Comparison of ENCODE assay signal across 8 cellular contexts in the genomic region with DNA sequence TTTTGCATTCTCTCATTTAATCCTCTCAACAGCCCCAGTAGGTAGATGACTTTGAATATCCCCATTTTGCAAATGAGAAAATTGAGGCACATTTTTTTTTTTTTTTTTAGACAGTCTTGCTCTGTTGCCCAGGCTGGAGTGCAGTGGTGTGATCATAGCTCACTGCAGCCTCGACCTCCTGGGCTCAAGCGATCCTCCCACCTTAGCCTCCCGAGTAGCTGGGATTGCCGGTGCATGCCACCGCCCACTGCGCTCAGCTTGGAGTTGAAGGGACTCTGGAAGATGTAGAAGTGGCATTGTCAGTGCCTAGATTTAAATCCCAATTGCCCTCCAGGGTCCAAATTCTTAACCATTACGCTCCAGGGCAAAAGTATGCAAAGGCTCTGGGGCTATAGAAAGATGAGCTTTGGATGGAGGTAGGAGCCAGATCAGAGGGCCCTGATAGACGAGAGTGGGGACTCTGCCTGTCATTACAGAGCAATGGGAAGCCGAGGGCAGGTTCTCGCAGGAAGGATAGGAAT. TPM values are rescaled to one million over a fixed set of nuclear protein-coding genes. Genes with fewer than 3 reads are reported as not detected.
DNase-seq lines count a peak whose midpoint lies in the region; ATAC-seq lines count a peak whose summit lies in the region.

No MANE protein-coding gene starts in this region.

- peak overlapping the region; percentile 76 for H3K27ac Mint-ChIP-seq in activated CD4-positive, alpha-beta T cell treated with anti-CD3 and anti-CD28 coated beads for 36 hours
- H3K27ac Mint-ChIP-seq in activated naive CD4-positive, alpha-beta T cell treated with anti-CD3 and anti-CD28 coated beads, Interleukin-2, amount 50 U/mL, for 72 hours = peak overlapping the region; percentile 65 to 94

- H3K4me3 ChIP-seq in iPS-20b (ENCODE audit: low read length) (peak overlapping the region; percentile 68), subcutaneous abdominal adipose tissue (ENCODE audit: low read depth in 1 of 5, low read length in 5 of 5) (peak overlapping the region in 4 of 5 donors; percentile 54 to 84 (median 66))

- CTCF ChIA-PET in activated CD4-positive, alpha-beta T cell treated with anti-CD3 and anti-CD28 coated beads for 36 hours (lab: Charles Lee) = interaction anchor here (0.5 to 1.5 kb wide), 3 partner anchors 14 to 167 kb away, joined by 4 to 7 read pairs (median 5); partner anchors contain the start of gene PNPLA6

- no peaks in the 10 kb centered on the region for H3K27me3 ChIP-seq in iPS-20b (ENCODE audit: insufficient read depth, low read length)
- H3K27me3 ChIP-seq in subcutaneous abdominal adipose tissue (ENCODE audit: control insufficient read depth in 5 of 5, insufficient read depth in 4 of 5, low read length in 5 of 5) = no peaks in the 10 kb centered on the region

- H3K9me3 Mint-ChIP-seq in activated CD4-positive, alpha-beta T cell treated with anti-CD3 and anti-CD28 coated beads for 36 hours (ENCODE audit: low read depth) = no peaks in the 10 kb centered on the region
- H3K9me3 Mint-ChIP-seq in activated naive CD4-positive, alpha-beta T cell treated with anti-CD3 and anti-CD28 coated beads, Interleukin-2, amount 50 U/mL, for 72 hours = no peaks in the 10 kb centered on the region

- H3K36me3 Mint-ChIP-seq in activated CD4-positive, alpha-beta T cell treated with anti-CD3 and anti-CD28 coated beads for 36 hours (ENCODE audit: low read depth) = no peaks in the 10 kb centered on the region
- H3K36me3 Mint-ChIP-seq in activated naive CD4-positive, alpha-beta T cell treated with anti-CD3 and anti-CD28 coated beads, Interleukin-2, amount 50 U/mL, for 72 hours = no peaks in the 10 kb centered on the region

- H3K9ac ChIP-seq in iPS-20b (ENCODE audit: low read depth, low read length) = peak overlapping the region; percentile 63; the same call in 1 of the 2 replicates
- peak overlapping the region in 3 of 5 donors; percentile 46 to 62 (median 61) for H3K9ac ChIP-seq in subcutaneous abdominal adipose tissue (ENCODE audit: low read length in 5 of 5)

- H3K4me1 ChIP-seq in iPS-20b (ENCODE audit: insufficient read depth, low read length) = no peaks in the 10 kb centered on the region; the same call in 1 of the 2 replicates
- H3K4me1 ChIP-seq in subcutaneous abdominal adipose tissue (ENCODE audit: control insufficient read depth in 5 of 5, insufficient read depth in 5 of 5, low read length in 5 of 5) = peaks cover 6 to 58% (median 45%) of the 10 kb centered on the region in 5 donors

- DNase-seq in activated CD4-positive, alpha-beta T cell treated with anti-CD3 and anti-CD28 coated beads for 36 hours = no peak
- DNase-seq in activated CD4-positive, alpha-beta T cell treated with anti-CD3 and anti-CD28 coated beads for 48 hours = no peak
- no peak for DNase-seq in activated naive CD4-positive, alpha-beta T cell treated with anti-CD3 and anti-CD28 coated beads, Interleukin-2, amount 50 U/mL, for 72 hours (ENCODE audit: low spot score in 2 of 2)
- DNase-seq in HuH-7 (ENCODE audit: low spot score) (no peak), NCI-H2081 (lab: John Stamatoyannopoulos, UW) (no peak)

- POLR2A ChIA-PET in activated CD4-positive, alpha-beta T cell treated with anti-CD3 and anti-CD28 coated beads for 36 hours (lab: Charles Lee) = interaction anchor here (0.5 to 1.0 kb wide), 2 partner anchors 13 to 16 kb away, joined by 3 read pairs; no protein-coding TSS in a partner anchor

- H3K4me3 Mint-ChIP-seq in activated CD4-positive, alpha-beta T cell treated with anti-CD3 and anti-CD28 coated beads for 36 hours = peak overlapping the region; percentile 61

- peaks cover 11% of the 10 kb centered on the region for H3K4me1 Mint-ChIP-seq in activated CD4-positive, alpha-beta T cell treated with anti-CD3 and anti-CD28 coated beads for 36 hours

- ATAC-seq in activated CD4-positive, alpha-beta T cell treated with anti-CD3 and anti-CD28 coated beads for 36 hours = no peak
- no peak for ATAC-seq in activated naive CD4-positive, alpha-beta T cell treated with anti-CD3 and anti-CD28 coated beads, Interleukin-2, amount 50 U/mL, for 72 hours
- ATAC-seq in HG03469 (IDR thresholded peaks at IDR 0.05; ENCODE audit: unreplicated experiment) = no peak

- H3K9me3 ChIP-seq in iPS-20b (ENCODE audit: insufficient read depth, low read depth, low read length) (no peaks in the 10 kb centered on the region), subcutaneous abdominal adipose tissue (ENCODE audit: control insufficient read depth in 5 of 5, low read length in 5 of 5) (no peaks in the 10 kb centered on the region)

- H3K27ac ChIP-seq in iPS-20b (ENCODE audit: low read length) (no peak overlapping the region), subcutaneous abdominal adipose tissue (ENCODE audit: low read depth, low read length) (peak overlapping the region; percentile 52)

- H3K36me3 ChIP-seq in iPS-20b (ENCODE audit: insufficient read depth, low read depth, low read length) (peaks cover 4% of the 10 kb centered on the region; the same call in 1 of the 2 replicates), subcutaneous abdominal adipose tissue (ENCODE audit: control insufficient read depth in 5 of 5, insufficient read depth in 5 of 5, low read length in 5 of 5) (peaks cover 0 to 34% (median 19%) of the 10 kb centered on the region in 5 donors)

- intact Hi-C loops in activated CD4-positive, alpha-beta T cell treated with anti-CD3 and anti-CD28 coated beads for 36 hours (cut with DNase I, micrococcal nuclease) = loop anchor here (1.0 kb wide), 8 partner anchors 13 to 1096 kb away; partner anchors contain the start of genes PET100 (in 1 of the 2), PEX11G (in 1 of the 2) and XAB2 (in 1 of the 2)

- no peaks in the 10 kb centered on the region for H3K27me3 Mint-ChIP-seq in activated CD4-positive, alpha-beta T cell treated with anti-CD3 and anti-CD28 coated beads for 36 hours

RNA-seq across cellular contexts. Expression of gene MCOLN1, which starts 0.8 kb away (rescaled TPM):
- total RNA-seq in activated CD4-positive, alpha-beta T cell treated with anti-CD3 and anti-CD28 coated beads for 36 hours = 1 to 10 TPM; 6.7 to 7.7 TPM
- total RNA-seq in activated naive CD4-positive, alpha-beta T cell treated with anti-CD3 and anti-CD28 coated beads, Interleukin-2, amount 50 U/mL, for 72 hours = 10 to 100 TPM; 10.3 to 11.0 TPM

RNA-seq across cellular contexts. Expression of gene ZNF358, which starts 5.7 kb away (rescaled TPM):
- 1 to 10 TPM; 5.1 to 8.5 TPM for total RNA-seq in activated CD4-positive, alpha-beta T cell treated with anti-CD3 and anti-CD28 coated beads for 36 hours
- total RNA-seq in activated naive CD4-positive, alpha-beta T cell treated with anti-CD3 and anti-CD28 coated beads, Interleukin-2, amount 50 U/mL, for 72 hours = 10 to 100 TPM in 1 of 2 donors, under 1 TPM in 1; 0.59 to 11.1 TPM

RNA-seq across cellular contexts. Expression of gene PNPLA6, which starts 13.9 kb away (rescaled TPM):
- 100 to 1,000 TPM in 1 of 2 experiments, 10 to 100 TPM in 1; 82.2 to 108 TPM for total RNA-seq in activated CD4-positive, alpha-beta T cell treated with anti-CD3 and anti-CD28 coated beads for 36 hours
- total RNA-seq in activated naive CD4-positive, alpha-beta T cell treated with anti-CD3 and anti-CD28 coated beads, Interleukin-2, amount 50 U/mL, for 72 hours = 100 to 1,000 TPM; 102 to 138 TPM

RNA-seq across cellular contexts. Expression of gene PEX11G, which starts 32.8 kb away (rescaled TPM):
- total RNA-seq in activated CD4-positive, alpha-beta T cell treated with anti-CD3 and anti-CD28 coated beads for 36 hours = 1 to 10 TPM in 1 of 2 experiments, under 1 TPM in 1; 0.51 to 1.1 TPM
- total RNA-seq in activated naive CD4-positive, alpha-beta T cell treated with anti-CD3 and anti-CD28 coated beads, Interleukin-2, amount 50 U/mL, for 72 hours = under 1 TPM; 0.27 to 0.74 TPM
